In genomic region chr3:78077842-78078241, GRCh38 we compare ENCODE assay signal across 10 cellular contexts.
"Had no signal": no experiment of that assay in that cellular context is flagged by ENCODE, and none has a peak within 500 bp of the region (broad histone marks: within the 10 kb centered on the region; RNA-seq: fewer than 3 reads in every experiment).

No MANE protein-coding gene starts in this region.

- H3K27ac ChIP-seq: GM23248 had no signal

- H3K36me3 ChIP-seq: HAP-1 had no signal

- H3K4me3 ChIP-seq: GM23248, HAP-1 had no signal

- ATAC-seq: HCT116 had no signal

- DNase-seq: GM23248, GOT3, H7, H9, HCEC 1CT, HFFc6 had no signal

- H3K9ac ChIP-seq: GM23248 had no signal

- H3K9me3 Mint-ChIP-seq: HFFc6 had no signal

- FAIRE-seq: H1, H54 had no signal

- H3K4me1 ChIP-seq: HAP-1 had no signal

- H3K9me3 ChIP-seq: HAP-1 had no signal

- H3K4me3 Mint-ChIP-seq: H9, HFFc6 had no signal

- H3K27ac Mint-ChIP-seq: H9, HFFc6 had no signal

- H2AFZ ChIP-seq: GM23248 had no signal
